ENCODE assay signal across 1 cellular context in the genomic region with DNA sequence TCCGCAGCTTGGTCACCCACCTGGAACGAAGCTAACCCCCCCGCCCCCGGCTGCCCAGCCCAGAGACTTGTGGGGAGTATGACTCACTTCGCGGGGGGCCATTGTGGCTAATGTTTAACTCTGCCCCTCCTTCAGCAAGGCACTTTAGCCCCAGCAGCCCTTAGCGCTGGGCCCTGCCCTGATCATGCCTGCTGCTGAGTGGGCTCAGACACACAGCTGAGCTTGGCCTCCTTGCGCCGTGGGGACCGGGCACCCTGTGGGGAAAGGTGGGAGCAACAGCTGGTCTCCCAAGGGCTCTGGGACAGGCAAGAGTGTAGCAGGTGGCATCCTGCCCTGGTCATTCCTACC.
TF ChIP-seq lines count a peak whose summit lies in the region.

No MANE protein-coding gene starts in this region.

TF ChIP-seq in HepG2, 621 proteins besides CTCF, POLR2A, EP300 and RAD21 (continued from another document and continues in another):
- TF ChIP-seq, protein P1, sequence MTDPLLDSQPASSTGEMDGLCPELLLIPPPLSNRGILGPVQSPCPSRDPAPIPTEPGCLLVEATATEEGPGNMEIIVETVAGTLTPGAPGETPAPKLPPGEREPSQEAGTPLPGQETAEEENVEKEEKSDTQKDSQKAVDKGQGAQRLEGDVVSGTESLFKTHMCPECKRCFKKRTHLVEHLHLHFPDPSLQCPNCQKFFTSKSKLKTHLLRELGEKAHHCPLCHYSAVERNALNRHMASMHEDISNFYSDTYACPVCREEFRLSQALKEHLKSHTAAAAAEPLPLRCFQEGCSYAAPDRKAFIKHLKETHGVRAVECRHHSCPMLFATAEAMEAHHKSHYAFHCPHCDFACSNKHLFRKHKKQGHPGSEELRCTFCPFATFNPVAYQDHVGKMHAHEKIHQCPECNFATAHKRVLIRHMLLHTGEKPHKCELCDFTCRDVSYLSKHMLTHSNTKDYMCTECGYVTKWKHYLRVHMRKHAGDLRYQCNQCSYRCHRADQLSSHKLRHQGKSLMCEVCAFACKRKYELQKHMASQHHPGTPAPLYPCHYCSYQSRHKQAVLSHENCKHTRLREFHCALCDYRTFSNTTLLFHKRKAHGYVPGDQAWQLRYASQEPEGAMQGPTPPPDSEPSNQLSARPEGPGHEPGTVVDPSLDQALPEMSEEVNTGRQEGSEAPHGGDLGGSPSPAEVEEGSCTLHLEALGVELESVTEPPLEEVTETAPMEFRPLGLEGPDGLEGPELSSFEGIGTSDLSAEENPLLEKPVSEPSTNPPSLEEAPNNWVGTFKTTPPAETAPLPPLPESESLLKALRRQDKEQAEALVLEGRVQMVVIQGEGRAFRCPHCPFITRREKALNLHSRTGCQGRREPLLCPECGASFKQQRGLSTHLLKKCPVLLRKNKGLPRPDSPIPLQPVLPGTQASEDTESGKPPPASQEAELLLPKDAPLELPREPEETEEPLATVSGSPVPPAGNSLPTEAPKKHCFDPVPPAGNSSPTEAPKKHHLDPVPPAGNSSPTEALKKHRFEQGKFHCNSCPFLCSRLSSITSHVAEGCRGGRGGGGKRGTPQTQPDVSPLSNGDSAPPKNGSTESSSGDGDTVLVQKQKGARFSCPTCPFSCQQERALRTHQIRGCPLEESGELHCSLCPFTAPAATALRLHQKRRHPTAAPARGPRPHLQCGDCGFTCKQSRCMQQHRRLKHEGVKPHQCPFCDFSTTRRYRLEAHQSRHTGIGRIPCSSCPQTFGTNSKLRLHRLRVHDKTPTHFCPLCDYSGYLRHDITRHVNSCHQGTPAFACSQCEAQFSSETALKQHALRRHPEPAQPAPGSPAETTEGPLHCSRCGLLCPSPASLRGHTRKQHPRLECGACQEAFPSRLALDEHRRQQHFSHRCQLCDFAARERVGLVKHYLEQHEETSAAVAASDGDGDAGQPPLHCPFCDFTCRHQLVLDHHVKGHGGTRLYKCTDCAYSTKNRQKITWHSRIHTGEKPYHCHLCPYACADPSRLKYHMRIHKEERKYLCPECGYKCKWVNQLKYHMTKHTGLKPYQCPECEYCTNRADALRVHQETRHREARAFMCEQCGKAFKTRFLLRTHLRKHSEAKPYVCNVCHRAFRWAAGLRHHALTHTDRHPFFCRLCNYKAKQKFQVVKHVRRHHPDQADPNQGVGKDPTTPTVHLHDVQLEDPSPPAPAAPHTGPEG (CRISPR knock-in tag; IDR thresholded peaks at IDR 0.05), result no peak
- TF ChIP-seq, protein P2, sequence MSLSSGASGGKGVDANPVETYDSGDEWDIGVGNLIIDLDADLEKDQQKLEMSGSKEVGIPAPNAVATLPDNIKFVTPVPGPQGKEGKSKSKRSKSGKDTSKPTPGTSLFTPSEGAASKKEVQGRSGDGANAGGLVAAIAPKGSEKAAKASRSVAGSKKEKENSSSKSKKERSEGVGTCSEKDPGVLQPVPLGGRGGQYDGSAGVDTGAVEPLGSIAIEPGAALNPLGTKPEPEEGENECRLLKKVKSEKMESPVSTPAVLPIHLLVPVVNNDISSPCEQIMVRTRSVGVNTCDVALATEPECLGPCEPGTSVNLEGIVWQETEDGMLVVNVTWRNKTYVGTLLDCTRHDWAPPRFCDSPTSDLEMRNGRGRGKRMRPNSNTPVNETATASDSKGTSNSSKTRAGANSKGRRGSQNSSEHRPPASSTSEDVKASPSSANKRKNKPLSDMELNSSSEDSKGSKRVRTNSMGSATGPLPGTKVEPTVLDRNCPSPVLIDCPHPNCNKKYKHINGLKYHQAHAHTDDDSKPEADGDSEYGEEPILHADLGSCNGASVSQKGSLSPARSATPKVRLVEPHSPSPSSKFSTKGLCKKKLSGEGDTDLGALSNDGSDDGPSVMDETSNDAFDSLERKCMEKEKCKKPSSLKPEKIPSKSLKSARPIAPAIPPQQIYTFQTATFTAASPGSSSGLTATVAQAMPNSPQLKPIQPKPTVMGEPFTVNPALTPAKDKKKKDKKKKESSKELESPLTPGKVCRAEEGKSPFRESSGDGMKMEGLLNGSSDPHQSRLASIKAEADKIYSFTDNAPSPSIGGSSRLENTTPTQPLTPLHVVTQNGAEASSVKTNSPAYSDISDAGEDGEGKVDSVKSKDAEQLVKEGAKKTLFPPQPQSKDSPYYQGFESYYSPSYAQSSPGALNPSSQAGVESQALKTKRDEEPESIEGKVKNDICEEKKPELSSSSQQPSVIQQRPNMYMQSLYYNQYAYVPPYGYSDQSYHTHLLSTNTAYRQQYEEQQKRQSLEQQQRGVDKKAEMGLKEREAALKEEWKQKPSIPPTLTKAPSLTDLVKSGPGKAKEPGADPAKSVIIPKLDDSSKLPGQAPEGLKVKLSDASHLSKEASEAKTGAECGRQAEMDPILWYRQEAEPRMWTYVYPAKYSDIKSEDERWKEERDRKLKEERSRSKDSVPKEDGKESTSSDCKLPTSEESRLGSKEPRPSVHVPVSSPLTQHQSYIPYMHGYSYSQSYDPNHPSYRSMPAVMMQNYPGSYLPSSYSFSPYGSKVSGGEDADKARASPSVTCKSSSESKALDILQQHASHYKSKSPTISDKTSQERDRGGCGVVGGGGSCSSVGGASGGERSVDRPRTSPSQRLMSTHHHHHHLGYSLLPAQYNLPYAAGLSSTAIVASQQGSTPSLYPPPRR (CRISPR knock-in tag; IDR thresholded peaks at IDR 0.05; ENCODE audit: borderline replicate concordance), result no peak; the same call in 1 of the 2 replicates
- TF ChIP-seq ZNF674 (CRISPR knock-in tag; IDR thresholded peaks at IDR 0.05; ENCODE audit: low read depth) (no peak), ZNF34 (CRISPR knock-in tag; IDR thresholded peaks at IDR 0.05; ENCODE audit: borderline replicate concordance) (no peak), FOSL1 (CRISPR knock-in tag; IDR thresholded peaks at IDR 0.05; ENCODE audit: borderline replicate concordance) (peak; percentile 97), SRSF1 (optimal IDR thresholded peaks at IDR 0.05; ENCODE audit: low read depth, low read length) (peak; percentile 91), ZNF326 (CRISPR knock-in tag; IDR thresholded peaks at IDR 0.05; ENCODE audit: borderline replicate concordance) (no peak), ZNF263 (CRISPR knock-in tag; IDR thresholded peaks at IDR 0.05) (0 out of 2 replicates have a peak, but pooled peaks have one; percentile 18), ZNF253 (CRISPR knock-in tag; IDR thresholded peaks at IDR 0.05; ENCODE audit: borderline replicate concordance) (no peak), ZNF766 (CRISPR knock-in tag; IDR thresholded peaks at IDR 0.05; ENCODE audit: borderline replicate concordance) (no peak), FOXK2 (IDR thresholded peaks at IDR 0.05) (no peak), GLI4 (CRISPR knock-in tag; IDR thresholded peaks at IDR 0.05; ENCODE audit: borderline replicate concordance) (no peak), ZNF30 (CRISPR knock-in tag; IDR thresholded peaks at IDR 0.05) (no peak), CAMTA2 (CRISPR knock-in tag; IDR thresholded peaks at IDR 0.05; ENCODE audit: borderline replicate concordance) (no peak), NAIF1 (CRISPR knock-in tag; IDR thresholded peaks at IDR 0.05; ENCODE audit: borderline replicate concordance) (no peak), RXRA (CRISPR knock-in tag; IDR thresholded peaks at IDR 0.05) (peak; percentile 58), ZNF451 (CRISPR knock-in tag; IDR thresholded peaks at IDR 0.05) (no peak), REL (CRISPR knock-in tag; conservative IDR thresholded peaks at IDR 0.05) (no peak), SRSF9 (IDR thresholded peaks at IDR 0.05; ENCODE audit: borderline replicate concordance, insufficient read depth, low read depth, low read length, poor library complexity, severe bottlenecking) (no peak), KLF13 (CRISPR knock-in tag; IDR thresholded peaks at IDR 0.05) (no peak), ELF4 (CRISPR knock-in tag; IDR thresholded peaks at IDR 0.05; ENCODE audit: borderline replicate concordance) (no peak), PTBP1 (IDR thresholded peaks at IDR 0.05; ENCODE audit: low read depth, low read length, poor library complexity, severe bottlenecking) (no peak), ASH2L (IDR thresholded peaks at IDR 0.05; ENCODE audit: insufficient read length, low read depth, low read length) (peak; percentile 16), KDM1A (CRISPR knock-in tag; IDR thresholded peaks at IDR 0.05) (no peak), ZNF251 (CRISPR knock-in tag; IDR thresholded peaks at IDR 0.05) (no peak), KDM5A (IDR thresholded peaks at IDR 0.05; ENCODE audit: borderline replicate concordance, low read length) (no peak), YY1 (IDR thresholded peaks at IDR 0.05; ENCODE audit: insufficient read depth, insufficient replicate concordance, low read depth, low read length) (peak; percentile 56), MED1 (CRISPR knock-in tag; IDR thresholded peaks at IDR 0.05) (peak; percentile 80)
- TF ChIP-seq, protein P3, sequence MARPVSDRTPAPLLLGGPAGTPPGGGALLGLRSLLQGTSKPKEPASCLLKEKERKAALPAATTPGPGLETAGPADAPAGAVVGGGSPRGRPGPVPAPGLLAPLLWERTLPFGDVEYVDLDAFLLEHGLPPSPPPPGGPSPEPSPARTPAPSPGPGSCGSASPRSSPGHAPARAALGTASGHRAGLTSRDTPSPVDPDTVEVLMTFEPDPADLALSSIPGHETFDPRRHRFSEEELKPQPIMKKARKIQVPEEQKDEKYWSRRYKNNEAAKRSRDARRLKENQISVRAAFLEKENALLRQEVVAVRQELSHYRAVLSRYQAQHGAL (CRISPR knock-in tag; IDR thresholded peaks at IDR 0.05; ENCODE audit: not compliant biosample characterization), result peak; percentile 57
- TF ChIP-seq, protein P4, sequence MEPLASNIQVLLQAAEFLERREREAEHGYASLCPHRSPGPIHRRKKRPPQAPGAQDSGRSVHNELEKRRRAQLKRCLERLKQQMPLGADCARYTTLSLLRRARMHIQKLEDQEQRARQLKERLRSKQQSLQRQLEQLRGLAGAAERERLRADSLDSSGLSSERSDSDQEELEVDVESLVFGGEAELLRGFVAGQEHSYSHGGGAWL (CRISPR knock-in tag; IDR thresholded peaks at IDR 0.05), result 0 out of 2 replicates have a peak, but pooled peaks have one; percentile 35
- TF ChIP-seq, protein P5, sequence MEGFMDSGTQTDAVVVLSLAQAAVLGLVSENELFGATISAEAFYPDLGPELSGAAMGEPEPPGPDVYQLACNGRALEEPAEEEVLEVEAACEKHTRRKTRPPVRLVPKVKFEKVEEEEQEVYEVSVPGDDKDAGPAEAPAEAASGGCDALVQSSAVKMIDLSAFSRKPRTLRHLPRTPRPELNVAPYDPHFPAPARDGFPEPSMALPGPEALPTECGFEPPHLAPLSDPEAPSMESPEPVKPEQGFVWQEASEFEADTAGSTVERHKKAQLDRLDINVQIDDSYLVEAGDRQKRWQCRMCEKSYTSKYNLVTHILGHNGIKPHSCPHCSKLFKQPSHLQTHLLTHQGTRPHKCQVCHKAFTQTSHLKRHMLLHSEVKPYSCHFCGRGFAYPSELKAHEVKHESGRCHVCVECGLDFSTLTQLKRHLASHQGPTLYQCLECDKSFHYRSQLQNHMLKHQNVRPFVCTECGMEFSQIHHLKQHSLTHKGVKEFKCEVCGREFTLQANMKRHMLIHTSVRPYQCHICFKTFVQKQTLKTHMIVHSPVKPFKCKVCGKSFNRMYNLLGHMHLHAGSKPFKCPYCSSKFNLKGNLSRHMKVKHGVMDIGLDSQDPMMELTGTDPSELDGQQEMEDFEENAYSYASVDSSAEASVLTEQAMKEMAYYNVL (CRISPR knock-in tag; IDR thresholded peaks at IDR 0.05; ENCODE audit: borderline replicate concordance), result no peak
- TF ChIP-seq, protein P6, sequence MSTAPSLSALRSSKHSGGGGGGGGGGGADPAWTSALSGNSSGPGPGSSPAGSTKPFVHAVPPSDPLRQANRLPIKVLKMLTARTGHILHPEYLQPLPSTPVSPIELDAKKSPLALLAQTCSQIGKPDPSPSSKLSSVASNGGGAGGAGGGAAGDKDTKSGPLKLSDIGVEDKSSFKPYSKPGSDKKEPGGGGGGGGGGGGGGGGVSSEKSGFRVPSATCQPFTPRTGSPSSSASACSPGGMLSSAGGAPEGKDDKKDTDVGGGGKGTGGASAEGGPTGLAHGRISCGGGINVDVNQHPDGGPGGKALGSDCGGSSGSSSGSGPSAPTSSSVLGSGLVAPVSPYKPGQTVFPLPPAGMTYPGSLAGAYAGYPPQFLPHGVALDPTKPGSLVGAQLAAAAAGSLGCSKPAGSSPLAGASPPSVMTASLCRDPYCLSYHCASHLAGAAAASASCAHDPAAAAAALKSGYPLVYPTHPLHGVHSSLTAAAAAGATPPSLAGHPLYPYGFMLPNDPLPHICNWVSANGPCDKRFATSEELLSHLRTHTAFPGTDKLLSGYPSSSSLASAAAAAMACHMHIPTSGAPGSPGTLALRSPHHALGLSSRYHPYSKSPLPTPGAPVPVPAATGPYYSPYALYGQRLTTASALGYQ (CRISPR knock-in tag; IDR thresholded peaks at IDR 0.05), result peak; percentile 69; the same call in 1 of the 2 replicates
- TF ChIP-seq, protein P7, sequence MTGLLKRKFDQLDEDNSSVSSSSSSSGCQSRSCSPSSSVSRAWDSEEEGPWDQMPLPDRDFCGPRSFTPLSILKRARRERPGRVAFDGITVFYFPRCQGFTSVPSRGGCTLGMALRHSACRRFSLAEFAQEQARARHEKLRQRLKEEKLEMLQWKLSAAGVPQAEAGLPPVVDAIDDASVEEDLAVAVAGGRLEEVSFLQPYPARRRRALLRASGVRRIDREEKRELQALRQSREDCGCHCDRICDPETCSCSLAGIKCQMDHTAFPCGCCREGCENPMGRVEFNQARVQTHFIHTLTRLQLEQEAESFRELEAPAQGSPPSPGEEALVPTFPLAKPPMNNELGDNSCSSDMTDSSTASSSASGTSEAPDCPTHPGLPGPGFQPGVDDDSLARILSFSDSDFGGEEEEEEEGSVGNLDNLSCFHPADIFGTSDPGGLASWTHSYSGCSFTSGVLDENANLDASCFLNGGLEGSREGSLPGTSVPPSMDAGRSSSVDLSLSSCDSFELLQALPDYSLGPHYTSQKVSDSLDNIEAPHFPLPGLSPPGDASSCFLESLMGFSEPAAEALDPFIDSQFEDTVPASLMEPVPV (CRISPR knock-in tag; IDR thresholded peaks at IDR 0.05), result 0 out of 2 replicates have a peak, but pooled peaks have one; percentile 13
- TF ChIP-seq, protein P8, sequence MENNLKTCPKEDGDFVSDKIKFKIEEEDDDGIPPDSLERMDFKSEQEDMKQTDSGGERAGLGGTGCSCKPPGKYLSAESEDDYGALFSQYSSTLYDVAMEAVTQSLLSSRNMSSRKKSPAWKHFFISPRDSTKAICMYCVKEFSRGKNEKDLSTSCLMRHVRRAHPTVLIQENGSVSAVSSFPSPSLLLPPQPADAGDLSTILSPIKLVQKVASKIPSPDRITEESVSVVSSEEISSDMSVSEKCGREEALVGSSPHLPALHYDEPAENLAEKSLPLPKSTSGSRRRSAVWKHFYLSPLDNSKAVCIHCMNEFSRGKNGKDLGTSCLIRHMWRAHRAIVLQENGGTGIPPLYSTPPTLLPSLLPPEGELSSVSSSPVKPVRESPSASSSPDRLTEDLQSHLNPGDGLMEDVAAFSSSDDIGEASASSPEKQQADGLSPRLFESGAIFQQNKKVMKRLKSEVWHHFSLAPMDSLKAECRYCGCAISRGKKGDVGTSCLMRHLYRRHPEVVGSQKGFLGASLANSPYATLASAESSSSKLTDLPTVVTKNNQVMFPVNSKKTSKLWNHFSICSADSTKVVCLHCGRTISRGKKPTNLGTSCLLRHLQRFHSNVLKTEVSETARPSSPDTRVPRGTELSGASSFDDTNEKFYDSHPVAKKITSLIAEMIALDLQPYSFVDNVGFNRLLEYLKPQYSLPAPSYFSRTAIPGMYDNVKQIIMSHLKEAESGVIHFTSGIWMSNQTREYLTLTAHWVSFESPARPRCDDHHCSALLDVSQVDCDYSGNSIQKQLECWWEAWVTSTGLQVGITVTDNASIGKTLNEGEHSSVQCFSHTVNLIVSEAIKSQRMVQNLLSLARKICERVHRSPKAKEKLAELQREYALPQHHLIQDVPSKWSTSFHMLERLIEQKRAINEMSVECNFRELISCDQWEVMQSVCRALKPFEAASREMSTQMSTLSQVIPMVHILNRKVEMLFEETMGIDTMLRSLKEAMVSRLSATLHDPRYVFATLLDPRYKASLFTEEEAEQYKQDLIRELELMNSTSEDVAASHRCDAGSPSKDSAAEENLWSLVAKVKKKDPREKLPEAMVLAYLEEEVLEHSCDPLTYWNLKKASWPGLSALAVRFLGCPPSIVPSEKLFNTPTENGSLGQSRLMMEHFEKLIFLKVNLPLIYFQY (CRISPR knock-in tag; IDR thresholded peaks at IDR 0.05; ENCODE audit: borderline replicate concordance), result peak; percentile 61; the same call in 1 of the 2 replicates
